9 cellular contexts compared by ENCODE assay signal in genomic region chr15:89401636-89402252, GRCh38.
A peak's percentile ranks its signal among the peaks of the same experiment; 100 is the strongest.
DNase-seq lines count a peak whose midpoint lies in the region; ATAC-seq, FAIRE-seq and TF ChIP-seq lines count a peak whose summit lies in the region.
"Had no signal": no experiment of that assay in that cellular context is flagged by ENCODE, and none has a peak within 500 bp of the region (broad histone marks: within the 10 kb centered on the region; RNA-seq: fewer than 3 reads in every experiment).

No MANE protein-coding gene starts in this region.

- no peak for TF ChIP-seq POLR2A in H54 (IDR thresholded peaks at IDR 0.05; ENCODE audit: low read depth, low read length)

- CTCF ChIA-PET in AG04449 (lab: Yijun Ruan, JAX), result interaction anchor here (0.8 to 5.0 kb wide), 5 partner anchors 13 to 44 kb away, joined by 3 to 34 read pairs (median 3); no protein-coding TSS in a partner anchor
- CTCF ChIA-PET in CD8-positive, alpha-beta T cell (lab: Charles Lee), result interaction anchor here (1.0 to 3.3 kb wide), 3 partner anchors 43 to 195 kb away, joined by 3 to 24 read pairs (median 3); no protein-coding TSS in a partner anchor

- peaks cover 20% of the 10 kb centered on the region for H3K4me1 Mint-ChIP-seq in CD8-positive, alpha-beta T cell (ENCODE audit: low read depth)

- peaks cover 41% of the 10 kb centered on the region for H3K27me3 ChIP-seq in CD8-positive, alpha-beta T cell (ENCODE audit: insufficient read depth, low read length)

- H3K36me3 ChIP-seq in CD8-positive, alpha-beta T cell (ENCODE audit: insufficient read depth, low read length), result no peaks in the 10 kb centered on the region

- intact Hi-C loops in CD8-positive, alpha-beta T cell (cut with DNase I, micrococcal nuclease), result no loop called here

- POLR2A ChIA-PET in AG04449 (lab: Yijun Ruan, JAX), result interaction anchor here (0.7 kb wide), 1 partner anchor 67 kb away, joined by 3 read pairs; the partner anchor contains the start of gene POLG
- POLR2A ChIA-PET in CD8-positive, alpha-beta T cell (lab: Charles Lee), result no interaction called here

- no peak for FAIRE-seq in H54 (lab: Jason Lieb, UNC)

- H3K27ac Mint-ChIP-seq in CD8-positive, alpha-beta T cell, result no peak overlapping the region

- no peaks in the 10 kb centered on the region for H3K9me3 ChIP-seq in CD8-positive, alpha-beta T cell (ENCODE audit: low read length)

- peaks cover 21% of the 10 kb centered on the region for H3K4me1 ChIP-seq in CD8-positive, alpha-beta T cell (ENCODE audit: insufficient read depth, low read length)

- H3K27me3 Mint-ChIP-seq in CD8-positive, alpha-beta T cell (ENCODE audit: low read depth), result peaks cover 74% of the 10 kb centered on the region

- no peaks in the 10 kb centered on the region for H3K9me3 Mint-ChIP-seq in CD8-positive, alpha-beta T cell

- no peak overlapping the region for H3K27ac ChIP-seq in CD8-positive, alpha-beta T cell (ENCODE audit: low read depth, low read length)

- TF ChIP-seq CTCF in AG04449 (IDR thresholded peaks at IDR 0.05; ENCODE audit: insufficient read depth, low read length, missing control alignments) (no peak), fibroblast of mammary gland (conservative IDR thresholded peaks at IDR 0.05; ENCODE audit: control insufficient read depth, insufficient read depth, low read depth, low read length) (no peak)
- TF ChIP-seq CTCF in CD8-positive, alpha-beta T cell (IDR thresholded peaks at IDR 0.05), result no peak

- no peak overlapping the region for H3K4me3 Mint-ChIP-seq in CD8-positive, alpha-beta T cell

- peak overlapping the region; percentile 37; the same call in 1 of the 2 replicates for H3K4me3 ChIP-seq in AG04449 (ENCODE audit: low read depth, low read length)
- H3K4me3 ChIP-seq in fibroblast of mammary gland (ENCODE audit: control insufficient read depth, low read depth, low read length), result no peak overlapping the region
- no peak overlapping the region for H3K4me3 ChIP-seq in CD8-positive, alpha-beta T cell (ENCODE audit: low read depth, low read length)

- no peak for ATAC-seq in GM19351 (IDR thresholded peaks at IDR 0.05; ENCODE audit: unreplicated experiment)
- ATAC-seq in CD8-positive, alpha-beta T cell, result no peak

- no peak for DNase-seq in AG04449 (ENCODE audit: low read depth, low spot score)
- peak; percentile 51 for DNase-seq in H54 (ENCODE audit: insufficient read length, low spot score)
- peak; percentile 7 for DNase-seq in SIG-M5 (lab: John Stamatoyannopoulos, UW)
- peak; percentile 60 for DNase-seq in fibroblast of mammary gland (ENCODE audit: low read depth)
- DNase-seq in DMS114 treated with DMSO at 0.1 percent for 48 hours (lab: John Stamatoyannopoulos, UW; ENCODE audit: unreplicated experiment), result no peak
- DNase-seq in CD8-positive, alpha-beta T cell, result no peak
- DNase-seq in HK-2 (ENCODE audit: unreplicated experiment), result no peak
- DNase-seq: DMS79 treated with DMSO at 0.1 percent for 48 hours had no signal

- no peaks in the 10 kb centered on the region for H3K36me3 Mint-ChIP-seq in CD8-positive, alpha-beta T cell

Comparison
In these comparisons a context has a peak if more than half of its experiments do, and no peak if none do; other contexts are left out.
1. DNase-seq: peak in H54 (single experiment), SIG-M5 (single experiment) and fibroblast of mammary gland (single experiment); none in AG04449 (single experiment), DMS114 treated with DMSO at 0.1 percent for 48 hours (single experiment), CD8-positive, alpha-beta T cell (0 of 7) and HK-2 (single experiment).